Comparison of ENCODE assay signal across 27 cellular contexts in genomic region chr16:7380907-7381306, GRCh38. TPM values are rescaled to one million over a fixed set of nuclear protein-coding genes. Genes with fewer than 3 reads are reported as not detected.
DNase-seq lines count a peak whose midpoint lies in the region; ATAC-seq and TF ChIP-seq lines count a peak whose summit lies in the region.
"Had no signal": no experiment of that assay in that cellular context is flagged by ENCODE, and none has a peak within 500 bp of the region (broad histone marks: within the 10 kb centered on the region; RNA-seq: fewer than 3 reads in every experiment).

No MANE protein-coding gene starts in this region.

- DNase-seq in left ventricle myocardium inferior (no peak), cardiac septum (ENCODE audit: low spot score) (no peak), kidney glomerular epithelial cell (lab: John Stamatoyannopoulos, UW) (peak; percentile 7), sciatic nerve (ENCODE audit: low spot score) (no peak)
- no peak for DNase-seq in stimulated activated CD4-positive, alpha-beta T cell treated with anti-CD3 and anti-CD28 coated beads, Interleukin-4, amount 100 ng/mL, for 1 hour
- DNase-seq in naive thymus-derived CD4-positive, alpha-beta T cell: no peak
- DNase-seq: 8988T; ACHN; BE2C; CD4-positive, alpha-beta memory T cell; CD4-positive, CD25-positive, alpha-beta regulatory T cell; CD8-positive, alpha-beta memory T cell; COR-L47; DMS 273 treated with DMSO at 0.1 percent for 48 hours; DMS153; DMS53; DMS79; DND-41; EL; GDM1 had no signal

- H3K36me3 Mint-ChIP-seq in naive thymus-derived CD4-positive, alpha-beta T cell: no peaks in the 10 kb centered on the region
- H3K36me3 Mint-ChIP-seq: CD14-positive monocyte; CD4-positive, alpha-beta memory T cell; CD4-positive, CD25-positive, alpha-beta regulatory T cell; CD8-positive, alpha-beta memory T cell had no signal

- no peak overlapping the region for H3K4me3 Mint-ChIP-seq in naive thymus-derived CD4-positive, alpha-beta T cell
- H3K4me3 Mint-ChIP-seq: CD14-positive monocyte; CD4-positive, alpha-beta memory T cell; CD4-positive, CD25-positive, alpha-beta regulatory T cell; CD8-positive, alpha-beta memory T cell had no signal

- intact Hi-C loops in left ventricle myocardium inferior (cut with micrococcal nuclease) (no loop called here), cardiac septum (cut with DNase I) (no loop called here), sciatic nerve (cut with DNase I) (no loop called here)
- intact Hi-C loops in naive thymus-derived CD4-positive, alpha-beta T cell (cut with micrococcal nuclease): no loop called here

- no peak overlapping the region for H3K27ac Mint-ChIP-seq in naive thymus-derived CD4-positive, alpha-beta T cell
- H3K27ac Mint-ChIP-seq: CD14-positive monocyte; CD4-positive, alpha-beta memory T cell; CD4-positive, CD25-positive, alpha-beta regulatory T cell; CD8-positive, alpha-beta memory T cell had no signal

- H3K9me3 Mint-ChIP-seq in naive thymus-derived CD4-positive, alpha-beta T cell: peaks cover 2 to 21% (median 7%) of the 10 kb centered on the region in 11 donors

- no peaks in the 10 kb centered on the region for H3K4me1 Mint-ChIP-seq in naive thymus-derived CD4-positive, alpha-beta T cell
- H3K4me1 Mint-ChIP-seq: CD14-positive monocyte; CD4-positive, alpha-beta memory T cell; CD4-positive, CD25-positive, alpha-beta regulatory T cell; CD8-positive, alpha-beta memory T cell had no signal

- H3K27ac ChIP-seq in left ventricle myocardium inferior (replicated peaks): peak overlapping the region; percentile 32
- H3K27ac ChIP-seq in naive thymus-derived CD4-positive, alpha-beta T cell (ENCODE audit: low read depth, low read length): no peak overlapping the region
- H3K27ac ChIP-seq: BLaER1 had no signal

- H3K36me3 ChIP-seq in left ventricle myocardium inferior: no peaks in the 10 kb centered on the region
- H3K36me3 ChIP-seq in naive thymus-derived CD4-positive, alpha-beta T cell (ENCODE audit: control insufficient read depth in 2 of 3, insufficient read depth in 3 of 3, low read length in 3 of 3): no peaks in the 10 kb centered on the region
- H3K36me3 ChIP-seq: BE2C, BLaER1 had no signal

- CTCF ChIA-PET in naive thymus-derived CD4-positive, alpha-beta T cell (lab: Charles Lee): no interaction called here

- H3K4me3 ChIP-seq in left ventricle myocardium inferior: no peak overlapping the region
- H3K4me3 ChIP-seq in naive thymus-derived CD4-positive, alpha-beta T cell (ENCODE audit: low read length): no peak overlapping the region
- H3K4me3 ChIP-seq: BLaER1, GM12878 had no signal

- H3K4me1 ChIP-seq in left ventricle myocardium inferior: peaks cover 70% of the 10 kb centered on the region
- H3K4me1 ChIP-seq in naive thymus-derived CD4-positive, alpha-beta T cell (ENCODE audit: control insufficient read depth in 2 of 2, insufficient read depth in 2 of 2, low read length in 2 of 2): no peaks in the 10 kb centered on the region
- H3K4me1 ChIP-seq: BE2C, BLaER1 had no signal

- POLR2A ChIA-PET in naive thymus-derived CD4-positive, alpha-beta T cell (lab: Charles Lee): no interaction called here

- no peaks in the 10 kb centered on the region for H3K27me3 ChIP-seq in left ventricle myocardium inferior (ENCODE audit: low read depth)
- no peaks in the 10 kb centered on the region for H3K27me3 ChIP-seq in naive thymus-derived CD4-positive, alpha-beta T cell (ENCODE audit: control insufficient read depth in 2 of 2, insufficient read depth in 2 of 2, low read length in 2 of 2)
- H3K27me3 ChIP-seq: BE2C, BLaER1 had no signal

- TF ChIP-seq CTCF in left ventricle myocardium inferior (IDR thresholded peaks at IDR 0.05; ENCODE audit: borderline replicate concordance): no peak

- no peaks in the 10 kb centered on the region for H3K9me3 ChIP-seq in left ventricle myocardium inferior (replicated peaks)
- no peaks in the 10 kb centered on the region for H3K9me3 ChIP-seq in naive thymus-derived CD4-positive, alpha-beta T cell (ENCODE audit: control insufficient read depth in 2 of 3, low read length in 3 of 3)
- H3K9me3 ChIP-seq: BE2C, BLaER1 had no signal

- no peaks in the 10 kb centered on the region for H3K27me3 Mint-ChIP-seq in naive thymus-derived CD4-positive, alpha-beta T cell
- H3K27me3 Mint-ChIP-seq: CD4-positive, alpha-beta memory T cell; CD4-positive, CD25-positive, alpha-beta regulatory T cell; CD8-positive, alpha-beta memory T cell had no signal

- ATAC-seq in sciatic nerve (peak; percentile 84), GM19455 (IDR thresholded peaks at IDR 0.05; ENCODE audit: unreplicated experiment) (no peak)
- ATAC-seq in naive thymus-derived CD4-positive, alpha-beta T cell: no peak
- ATAC-seq: GM12878 had no signal

RNA-seq across cellular contexts. Expression of gene RBFOX1, which starts 48.3 kb away (rescaled TPM):
- total RNA-seq in left ventricle myocardium inferior (71.8 TPM), cardiac septum (27.1 TPM), sciatic nerve (1.1 TPM)
- total RNA-seq in naive thymus-derived CD4-positive, alpha-beta T cell: not detected
- not detected for polyA plus RNA-seq in naive thymus-derived CD4-positive, alpha-beta T cell
- total RNA-seq: CD4-positive, alpha-beta memory T cell; CD4-positive, CD25-positive, alpha-beta regulatory T cell; CD8-positive, alpha-beta memory T cell; Daoy; G401; GM12878 had no signal
- polyA plus RNA-seq: AG04450; CD14-positive monocyte; CD4-positive, alpha-beta memory T cell; CD4-positive, CD25-positive, alpha-beta regulatory T cell; CD8-positive, alpha-beta memory T cell had no signal

Comparison
In these comparisons a context has a peak if more than half of its experiments do, and no peak if none do; other contexts are left out.
1. RNA of gene RBFOX1, which starts 48.3 kb away (total RNA-seq): 71.8 TPM in left ventricle myocardium inferior (single experiment) and 27.1 TPM in cardiac septum (single experiment); 1.1 TPM in sciatic nerve (single experiment) and not detected in naive thymus-derived CD4-positive, alpha-beta T cell; every median in the first group is over 10 times any median in the second.